Comparison of ENCODE assay signal across 1 cellular context in the genomic region with DNA sequence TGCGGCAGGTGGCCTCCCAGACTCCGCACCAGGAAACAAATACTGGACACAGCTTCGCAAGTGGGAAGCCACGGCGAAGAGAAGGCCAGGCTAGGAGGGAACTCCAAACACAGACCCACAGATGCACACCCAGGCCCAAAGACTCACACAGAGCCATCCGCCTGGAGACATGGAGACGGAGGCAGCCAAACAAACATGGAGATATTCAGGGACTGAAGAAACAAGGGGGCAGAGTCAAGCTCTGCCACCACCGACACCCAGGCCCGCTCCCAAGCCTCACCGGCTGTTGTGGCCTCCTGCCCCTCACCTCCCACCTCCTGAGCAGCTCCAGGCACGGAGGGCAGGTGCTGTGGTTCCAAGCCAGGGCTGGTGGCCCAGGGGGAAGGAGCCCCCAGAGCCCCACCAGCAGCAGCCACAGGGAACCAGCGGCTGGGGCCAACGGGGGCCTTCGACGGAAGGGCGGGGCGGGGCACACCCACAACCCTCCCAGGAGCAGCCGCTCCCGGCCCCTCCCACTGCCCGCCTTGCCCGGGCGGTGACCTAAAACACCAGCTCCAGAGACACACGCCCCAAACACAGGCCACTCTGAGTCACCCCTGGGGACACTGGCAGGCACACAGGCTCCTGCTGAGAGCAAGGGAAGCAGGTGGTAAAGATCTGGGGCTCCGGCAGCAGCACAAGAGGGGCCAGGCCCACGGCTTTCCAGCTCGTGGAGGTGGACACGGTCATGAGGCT.
TF ChIP-seq lines count a peak whose summit lies in the region.

No MANE protein-coding gene starts in this region.

TF ChIP-seq in K562, 482 proteins besides CTCF, POLR2A, EP300 and RAD21 (continued from another document and continues in another):
- TF ChIP-seq, protein P1, sequence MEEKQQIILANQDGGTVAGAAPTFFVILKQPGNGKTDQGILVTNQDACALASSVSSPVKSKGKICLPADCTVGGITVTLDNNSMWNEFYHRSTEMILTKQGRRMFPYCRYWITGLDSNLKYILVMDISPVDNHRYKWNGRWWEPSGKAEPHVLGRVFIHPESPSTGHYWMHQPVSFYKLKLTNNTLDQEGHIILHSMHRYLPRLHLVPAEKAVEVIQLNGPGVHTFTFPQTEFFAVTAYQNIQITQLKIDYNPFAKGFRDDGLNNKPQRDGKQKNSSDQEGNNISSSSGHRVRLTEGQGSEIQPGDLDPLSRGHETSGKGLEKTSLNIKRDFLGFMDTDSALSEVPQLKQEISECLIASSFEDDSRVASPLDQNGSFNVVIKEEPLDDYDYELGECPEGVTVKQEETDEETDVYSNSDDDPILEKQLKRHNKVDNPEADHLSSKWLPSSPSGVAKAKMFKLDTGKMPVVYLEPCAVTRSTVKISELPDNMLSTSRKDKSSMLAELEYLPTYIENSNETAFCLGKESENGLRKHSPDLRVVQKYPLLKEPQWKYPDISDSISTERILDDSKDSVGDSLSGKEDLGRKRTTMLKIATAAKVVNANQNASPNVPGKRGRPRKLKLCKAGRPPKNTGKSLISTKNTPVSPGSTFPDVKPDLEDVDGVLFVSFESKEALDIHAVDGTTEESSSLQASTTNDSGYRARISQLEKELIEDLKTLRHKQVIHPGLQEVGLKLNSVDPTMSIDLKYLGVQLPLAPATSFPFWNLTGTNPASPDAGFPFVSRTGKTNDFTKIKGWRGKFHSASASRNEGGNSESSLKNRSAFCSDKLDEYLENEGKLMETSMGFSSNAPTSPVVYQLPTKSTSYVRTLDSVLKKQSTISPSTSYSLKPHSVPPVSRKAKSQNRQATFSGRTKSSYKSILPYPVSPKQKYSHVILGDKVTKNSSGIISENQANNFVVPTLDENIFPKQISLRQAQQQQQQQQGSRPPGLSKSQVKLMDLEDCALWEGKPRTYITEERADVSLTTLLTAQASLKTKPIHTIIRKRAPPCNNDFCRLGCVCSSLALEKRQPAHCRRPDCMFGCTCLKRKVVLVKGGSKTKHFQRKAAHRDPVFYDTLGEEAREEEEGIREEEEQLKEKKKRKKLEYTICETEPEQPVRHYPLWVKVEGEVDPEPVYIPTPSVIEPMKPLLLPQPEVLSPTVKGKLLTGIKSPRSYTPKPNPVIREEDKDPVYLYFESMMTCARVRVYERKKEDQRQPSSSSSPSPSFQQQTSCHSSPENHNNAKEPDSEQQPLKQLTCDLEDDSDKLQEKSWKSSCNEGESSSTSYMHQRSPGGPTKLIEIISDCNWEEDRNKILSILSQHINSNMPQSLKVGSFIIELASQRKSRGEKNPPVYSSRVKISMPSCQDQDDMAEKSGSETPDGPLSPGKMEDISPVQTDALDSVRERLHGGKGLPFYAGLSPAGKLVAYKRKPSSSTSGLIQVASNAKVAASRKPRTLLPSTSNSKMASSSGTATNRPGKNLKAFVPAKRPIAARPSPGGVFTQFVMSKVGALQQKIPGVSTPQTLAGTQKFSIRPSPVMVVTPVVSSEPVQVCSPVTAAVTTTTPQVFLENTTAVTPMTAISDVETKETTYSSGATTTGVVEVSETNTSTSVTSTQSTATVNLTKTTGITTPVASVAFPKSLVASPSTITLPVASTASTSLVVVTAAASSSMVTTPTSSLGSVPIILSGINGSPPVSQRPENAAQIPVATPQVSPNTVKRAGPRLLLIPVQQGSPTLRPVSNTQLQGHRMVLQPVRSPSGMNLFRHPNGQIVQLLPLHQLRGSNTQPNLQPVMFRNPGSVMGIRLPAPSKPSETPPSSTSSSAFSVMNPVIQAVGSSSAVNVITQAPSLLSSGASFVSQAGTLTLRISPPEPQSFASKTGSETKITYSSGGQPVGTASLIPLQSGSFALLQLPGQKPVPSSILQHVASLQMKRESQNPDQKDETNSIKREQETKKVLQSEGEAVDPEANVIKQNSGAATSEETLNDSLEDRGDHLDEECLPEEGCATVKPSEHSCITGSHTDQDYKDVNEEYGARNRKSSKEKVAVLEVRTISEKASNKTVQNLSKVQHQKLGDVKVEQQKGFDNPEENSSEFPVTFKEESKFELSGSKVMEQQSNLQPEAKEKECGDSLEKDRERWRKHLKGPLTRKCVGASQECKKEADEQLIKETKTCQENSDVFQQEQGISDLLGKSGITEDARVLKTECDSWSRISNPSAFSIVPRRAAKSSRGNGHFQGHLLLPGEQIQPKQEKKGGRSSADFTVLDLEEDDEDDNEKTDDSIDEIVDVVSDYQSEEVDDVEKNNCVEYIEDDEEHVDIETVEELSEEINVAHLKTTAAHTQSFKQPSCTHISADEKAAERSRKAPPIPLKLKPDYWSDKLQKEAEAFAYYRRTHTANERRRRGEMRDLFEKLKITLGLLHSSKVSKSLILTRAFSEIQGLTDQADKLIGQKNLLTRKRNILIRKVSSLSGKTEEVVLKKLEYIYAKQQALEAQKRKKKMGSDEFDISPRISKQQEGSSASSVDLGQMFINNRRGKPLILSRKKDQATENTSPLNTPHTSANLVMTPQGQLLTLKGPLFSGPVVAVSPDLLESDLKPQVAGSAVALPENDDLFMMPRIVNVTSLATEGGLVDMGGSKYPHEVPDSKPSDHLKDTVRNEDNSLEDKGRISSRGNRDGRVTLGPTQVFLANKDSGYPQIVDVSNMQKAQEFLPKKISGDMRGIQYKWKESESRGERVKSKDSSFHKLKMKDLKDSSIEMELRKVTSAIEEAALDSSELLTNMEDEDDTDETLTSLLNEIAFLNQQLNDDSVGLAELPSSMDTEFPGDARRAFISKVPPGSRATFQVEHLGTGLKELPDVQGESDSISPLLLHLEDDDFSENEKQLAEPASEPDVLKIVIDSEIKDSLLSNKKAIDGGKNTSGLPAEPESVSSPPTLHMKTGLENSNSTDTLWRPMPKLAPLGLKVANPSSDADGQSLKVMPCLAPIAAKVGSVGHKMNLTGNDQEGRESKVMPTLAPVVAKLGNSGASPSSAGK (IDR thresholded peaks at IDR 0.05) = peak; percentile 81
- no peak for TF ChIP-seq ZBTB26 (CRISPR knock-in tag; IDR thresholded peaks at IDR 0.05)
- no peak for TF ChIP-seq SOX6 (IDR thresholded peaks at IDR 0.05)
- TF ChIP-seq, protein P2, sequence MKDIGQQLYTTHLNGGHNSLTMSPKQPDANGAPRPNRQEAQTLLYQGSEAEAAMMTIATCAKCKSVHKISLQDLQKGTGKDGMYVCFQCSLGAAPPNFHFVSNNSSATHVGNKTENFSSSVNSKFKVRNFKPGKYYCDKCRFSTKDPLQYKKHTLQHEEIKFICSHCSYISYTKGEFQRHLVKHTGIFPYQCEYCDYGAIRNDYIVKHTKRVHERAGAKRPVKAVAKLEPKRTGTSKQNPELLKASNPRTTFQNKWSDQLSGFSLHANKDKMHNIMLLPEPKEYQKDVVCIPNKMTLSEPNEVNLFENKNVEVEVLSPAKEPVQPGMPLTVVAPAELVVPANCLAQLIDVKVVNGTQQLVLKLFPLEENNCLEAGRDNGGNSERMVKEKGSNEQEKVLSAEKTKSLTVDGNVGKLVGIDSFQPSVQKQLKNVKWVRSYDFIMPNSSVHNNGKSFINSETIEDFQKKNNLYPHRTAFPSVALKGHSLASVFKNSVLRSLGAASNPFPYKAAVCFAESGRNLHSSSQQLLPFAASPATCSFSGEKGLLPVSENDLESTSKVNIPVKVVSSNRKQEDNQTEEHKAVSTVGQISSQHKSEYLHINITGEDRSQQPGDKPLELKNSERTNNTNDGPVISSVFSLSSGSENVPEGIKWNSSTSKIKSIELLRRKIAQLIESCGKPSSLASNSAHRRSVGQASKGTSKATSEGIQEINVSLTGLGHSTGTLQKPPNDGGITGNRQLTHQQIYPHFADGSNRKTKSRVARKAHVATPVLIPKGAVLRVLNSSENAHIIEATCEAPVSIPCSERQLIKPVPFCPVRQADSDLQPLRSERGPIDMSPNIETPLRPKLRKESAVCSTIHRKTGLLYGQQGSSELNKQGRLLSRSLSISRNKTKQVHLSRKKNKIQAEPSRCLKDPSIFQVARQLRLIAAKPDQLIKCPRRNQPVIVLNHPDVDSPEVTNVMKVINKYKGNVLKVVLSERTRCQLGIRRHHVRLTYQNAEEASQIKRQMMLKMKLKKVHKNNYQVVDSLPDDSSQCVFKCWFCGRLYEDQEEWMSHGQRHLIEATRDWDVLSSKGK (CRISPR knock-in tag; IDR thresholded peaks at IDR 0.05) = no peak
- TF ChIP-seq, protein P3, sequence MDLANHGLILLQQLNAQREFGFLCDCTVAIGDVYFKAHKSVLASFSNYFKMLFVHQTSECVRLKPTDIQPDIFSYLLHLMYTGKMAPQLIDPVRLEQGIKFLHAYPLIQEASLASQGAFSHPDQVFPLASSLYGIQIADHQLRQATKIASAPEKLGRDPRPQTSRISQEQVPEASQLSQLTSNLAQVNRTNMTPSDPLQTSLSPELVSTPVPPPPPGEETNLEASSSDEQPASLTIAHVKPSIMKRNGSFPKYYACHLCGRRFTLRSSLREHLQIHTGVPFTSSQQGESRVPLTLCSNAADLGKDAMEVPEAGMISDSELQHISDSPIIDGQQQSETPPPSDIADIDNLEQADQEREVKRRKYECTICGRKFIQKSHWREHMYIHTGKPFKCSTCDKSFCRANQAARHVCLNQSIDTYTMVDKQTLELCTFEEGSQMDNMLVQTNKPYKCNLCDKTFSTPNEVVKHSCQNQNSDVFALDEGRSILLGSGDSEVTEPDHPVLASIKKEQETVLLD (IDR thresholded peaks at IDR 0.05) = 0 out of 2 replicates have a peak, but pooled peaks have one; percentile 27
- no peak for TF ChIP-seq TEAD2 (tag; IDR thresholded peaks at IDR 0.05)
- TF ChIP-seq, protein P4, sequence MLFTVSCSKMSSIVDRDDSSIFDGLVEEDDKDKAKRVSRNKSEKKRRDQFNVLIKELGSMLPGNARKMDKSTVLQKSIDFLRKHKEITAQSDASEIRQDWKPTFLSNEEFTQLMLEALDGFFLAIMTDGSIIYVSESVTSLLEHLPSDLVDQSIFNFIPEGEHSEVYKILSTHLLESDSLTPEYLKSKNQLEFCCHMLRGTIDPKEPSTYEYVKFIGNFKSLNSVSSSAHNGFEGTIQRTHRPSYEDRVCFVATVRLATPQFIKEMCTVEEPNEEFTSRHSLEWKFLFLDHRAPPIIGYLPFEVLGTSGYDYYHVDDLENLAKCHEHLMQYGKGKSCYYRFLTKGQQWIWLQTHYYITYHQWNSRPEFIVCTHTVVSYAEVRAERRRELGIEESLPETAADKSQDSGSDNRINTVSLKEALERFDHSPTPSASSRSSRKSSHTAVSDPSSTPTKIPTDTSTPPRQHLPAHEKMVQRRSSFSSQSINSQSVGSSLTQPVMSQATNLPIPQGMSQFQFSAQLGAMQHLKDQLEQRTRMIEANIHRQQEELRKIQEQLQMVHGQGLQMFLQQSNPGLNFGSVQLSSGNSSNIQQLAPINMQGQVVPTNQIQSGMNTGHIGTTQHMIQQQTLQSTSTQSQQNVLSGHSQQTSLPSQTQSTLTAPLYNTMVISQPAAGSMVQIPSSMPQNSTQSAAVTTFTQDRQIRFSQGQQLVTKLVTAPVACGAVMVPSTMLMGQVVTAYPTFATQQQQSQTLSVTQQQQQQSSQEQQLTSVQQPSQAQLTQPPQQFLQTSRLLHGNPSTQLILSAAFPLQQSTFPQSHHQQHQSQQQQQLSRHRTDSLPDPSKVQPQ (CRISPR knock-in tag; IDR thresholded peaks at IDR 0.05; ENCODE audit: borderline replicate concordance) = no peak
- no peak for TF ChIP-seq U2AF1 (optimal IDR thresholded peaks at IDR 0.05; ENCODE audit: low read depth, low read length)
- TF ChIP-seq MLLT1 (IDR thresholded peaks at IDR 0.05) = no peak
- TF ChIP-seq PTRF (tag; IDR thresholded peaks at IDR 0.05) = no peak
- TF ChIP-seq ARNT (IDR thresholded peaks at IDR 0.05) = no peak
- TF ChIP-seq SMARCA5 (IDR thresholded peaks at IDR 0.05) = no peak
- TF ChIP-seq NFATC3 (IDR thresholded peaks at IDR 0.05) = no peak
- TF ChIP-seq ZNF696 (CRISPR knock-in tag; conservative IDR thresholded peaks at IDR 0.05) = no peak
- TF ChIP-seq STAT5B (CRISPR knock-in tag; IDR thresholded peaks at IDR 0.05) = no peak
- TF ChIP-seq GTF2E2 (tag; IDR thresholded peaks at IDR 0.05) = no peak
- TF ChIP-seq SAFB2 (IDR thresholded peaks at IDR 0.05; ENCODE audit: borderline replicate concordance, low read depth, low read length, severe bottlenecking) = no peak
- TF ChIP-seq PHF21A (IDR thresholded peaks at IDR 0.05; ENCODE audit: borderline replicate concordance, low read depth) = no peak
- TF ChIP-seq ZNF239 (CRISPR knock-in tag; IDR thresholded peaks at IDR 0.05) = no peak
- no peak for TF ChIP-seq ID3 (CRISPR knock-in tag; IDR thresholded peaks at IDR 0.05)
- TF ChIP-seq ID3 (tag; IDR thresholded peaks at IDR 0.05) = no peak
- no peak for TF ChIP-seq THAP12 (CRISPR knock-in tag; IDR thresholded peaks at IDR 0.05)
- TF ChIP-seq PTBP1 (IDR thresholded peaks at IDR 0.05; ENCODE audit: low read depth, low read length) = no peak
- TF ChIP-seq SIN3A (IDR thresholded peaks at IDR 0.05; ENCODE audit: borderline replicate concordance in 2 of 2, control insufficient read depth in 1 of 2, low read depth in 2 of 2, low read length in 2 of 2) = peak in 1 of 2 experiments; percentile 14; a peak in 1 of 4 replicates
